Comparison of ENCODE assay signal across 8 cellular contexts in genomic region chr1:203795382-203796222, GRCh38. TPM values are rescaled to one million over a fixed set of nuclear protein-coding genes. Genes with fewer than 3 reads are reported as not detected.
DNase-seq lines count a peak whose midpoint lies in the region; ATAC-seq, FAIRE-seq and TF ChIP-seq lines count a peak whose summit lies in the region.

A gene with protein sequence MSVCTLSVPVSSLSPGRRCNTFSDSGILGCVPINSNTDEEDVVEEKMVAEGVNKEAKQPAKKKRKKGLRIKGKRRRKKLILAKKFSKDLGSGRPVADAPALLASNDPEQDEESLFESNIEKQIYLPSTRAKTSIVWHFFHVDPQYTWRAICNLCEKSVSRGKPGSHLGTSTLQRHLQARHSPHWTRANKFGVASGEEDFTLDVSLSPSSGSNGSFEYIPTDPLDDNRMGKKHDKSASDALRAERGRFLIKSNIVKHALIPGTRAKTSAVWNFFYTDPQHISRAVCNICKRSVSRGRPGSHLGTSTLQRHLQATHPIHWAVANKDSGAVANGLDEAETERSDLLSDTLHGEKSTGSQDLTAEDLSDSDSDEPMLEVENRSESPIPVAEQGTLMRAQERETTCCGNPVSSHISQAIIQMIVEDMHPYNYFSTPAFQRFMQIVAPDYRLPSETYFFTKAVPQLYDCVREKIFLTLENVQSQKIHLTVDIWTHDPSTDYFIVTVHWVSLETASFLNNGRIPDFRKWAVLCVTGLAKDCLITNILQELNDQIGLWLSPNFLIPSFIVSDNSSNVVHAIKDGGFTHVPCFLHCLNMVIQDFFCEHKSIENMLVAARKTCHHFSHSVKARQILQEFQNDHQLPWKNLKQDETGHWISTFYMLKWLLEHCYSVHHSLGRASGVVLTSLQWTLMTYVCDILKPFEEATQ (N-terminal part only) (plus strand): TSS chr1:203795623. CDS start chr1:203797523, 1,900 bp downstream.
Gene ZC3H11A (plus strand): TSS chr1:203795623. CDS start chr1:203817071, 21,448 bp downstream.

- H3K36me3 ChIP-seq in OCI-LY7 (ENCODE audit: insufficient read depth, low read length): peaks cover 44% of the 10 kb centered on the region
- H3K36me3 ChIP-seq in endothelial cell of umbilical vein (ENCODE audit: control insufficient read depth in 2 of 2, extremely low read depth in 1 of 2, insufficient read depth in 2 of 2, low read length in 2 of 2): peaks cover 12 to 17% of the 10 kb centered on the region in 2 experiments

- H3K27ac ChIP-seq in OCI-LY7 (ENCODE audit: low read depth, low read length, poor library complexity, severe bottlenecking): peak within 1 kb of the TSS; percentile 70
- peak within 1 kb of the TSS; percentile 92 for H3K27ac ChIP-seq in endothelial cell of umbilical vein (ENCODE audit: insufficient read depth, low read depth, low read length)

- no peaks in the 10 kb centered on the region for H3K9me2 ChIP-seq in OCI-LY7 (ENCODE audit: insufficient read depth, low read length)

- peak within 1 kb of the TSS; percentile 99 for H2AFZ ChIP-seq in OCI-LY7 (ENCODE audit: low read length)
- peak within 1 kb of the TSS; percentile 50 for H2AFZ ChIP-seq in endothelial cell of umbilical vein (ENCODE audit: low read depth, low read length)

- H3K79me2 ChIP-seq in OCI-LY7 (ENCODE audit: insufficient read depth, low read depth, low read length) (peaks cover 47% of the 10 kb centered on the region), endothelial cell of umbilical vein (ENCODE audit: control insufficient read depth, insufficient read depth, low read length) (peaks cover 47% of the 10 kb centered on the region)

- dilution Hi-C loops in endothelial cell of umbilical vein (cut with MboI; ENCODE audit: extremely low pct_ligation_motif_present, low sequenced_read_pairs): no loop called here

- peak; percentile 55 for TF ChIP-seq POLR2A in endothelial cell of umbilical vein (IDR thresholded peaks at IDR 0.05; ENCODE audit: low read depth, low read length)

- peak within 1 kb of the TSS; percentile 90 for H3K4me3 ChIP-seq in OCI-LY7 (ENCODE audit: low read depth, low read length, poor library complexity, severe bottlenecking)
- peak within 1 kb of the TSS; percentile 79 to 100 (median 98) for H3K4me3 ChIP-seq in endothelial cell of umbilical vein (replicated peaks in 1 of 3; ENCODE audit: insufficient read depth in 1 of 3, low read depth in 1 of 3, low read length in 3 of 3)

- peak; percentile 91 for FAIRE-seq in endothelial cell of umbilical vein (lab: Jason Lieb, UNC)

- H3K4me2 ChIP-seq in OCI-LY7 (ENCODE audit: low read length): peak within 1 kb of the TSS; percentile 84
- peak within 1 kb of the TSS; percentile 100 for H3K4me2 ChIP-seq in endothelial cell of umbilical vein (ENCODE audit: insufficient read depth, low read length)

- BruUV-seq in OCI-LY7 (replicated peaks; lab: Mats Ljungman, UMichigan) (no TSS peak), endothelial cell of umbilical vein (replicated peaks; lab: Mats Ljungman, UMichigan) (no TSS peak)

- peak within 1 kb of the TSS; percentile 98 for H3K9ac ChIP-seq in endothelial cell of umbilical vein (replicated peaks; ENCODE audit: extremely low read depth, insufficient read depth, low read length)

- no peaks in the 10 kb centered on the region for H3K9me1 ChIP-seq in endothelial cell of umbilical vein (replicated peaks; ENCODE audit: control insufficient read depth, extremely low read depth, insufficient read depth, low read length)

- POLR2A ChIA-PET in OCI-LY7 (lab: Charles Lee): interaction anchor here (0.9 to 1.0 kb wide), 2 partner anchors 31 to 611 kb away, joined by 3 to 4 read pairs; partner anchors contain the start of gene LAX1
- POLR2A ChIA-PET in endothelial cell of umbilical vein (lab: Charles Lee): interaction anchor here (0.7 kb wide), 1 partner anchor 86 kb away, joined by 3 read pairs; no protein-coding TSS in a partner anchor

- TF ChIP-seq CTCF in OCI-LY7 (conservative IDR thresholded peaks at IDR 0.05; ENCODE audit: low read length) (no peak), endothelial cell of umbilical vein (IDR thresholded peaks at IDR 0.05; ENCODE audit: extremely low read depth in 1 of 2, insufficient read depth in 1 of 2, low read depth in 1 of 2, low read length in 2 of 2) (no peak)

- H4K20me1 ChIP-seq in OCI-LY7 (ENCODE audit: insufficient read depth, low read length): peaks cover 29% of the 10 kb centered on the region
- H4K20me1 ChIP-seq in endothelial cell of umbilical vein (replicated peaks; ENCODE audit: control insufficient read depth, extremely low read depth, insufficient read depth, low read length): peaks cover 21% of the 10 kb centered on the region

- intact Hi-C loops in OCI-LY7 (cut with micrococcal nuclease; ENCODE audit: unreplicated experiment) (loop anchor here (1.0 kb wide), 1 partner anchor 23 kb away; no protein-coding TSS in a partner anchor), endothelial cell of umbilical vein (cut with micrococcal nuclease) (loop anchor here (1.0 to 5.0 kb wide), 2 partner anchors 168 to 283 kb away; partner anchors contain the start of gene ATP2B4)

- H3K4me1 ChIP-seq in OCI-LY7 (ENCODE audit: insufficient read depth, low read length, poor library complexity, severe bottlenecking) (peaks cover 51% of the 10 kb centered on the region), endothelial cell of umbilical vein (ENCODE audit: control insufficient read depth, extremely low read depth, insufficient read depth, low read length) (peaks cover 23% of the 10 kb centered on the region)

- no peaks in the 10 kb centered on the region for H3K27me3 ChIP-seq in endothelial cell of umbilical vein (ENCODE audit: control insufficient read depth in 2 of 2, insufficient read depth in 2 of 2, low read length in 2 of 2)

- CTCF ChIA-PET in OCI-LY7 (lab: Charles Lee; ENCODE audit: unreplicated experiment) (no interaction called here), endothelial cell of umbilical vein (lab: Charles Lee) (no interaction called here)

- peak; percentile 93 for ATAC-seq in GM21526 (IDR thresholded peaks at IDR 0.05; ENCODE audit: low FRiP score, unreplicated experiment)

- H3K9me3 ChIP-seq in OCI-LY7 (ENCODE audit: low read length): no peaks in the 10 kb centered on the region
- H3K9me3 ChIP-seq in endothelial cell of umbilical vein (replicated peaks; ENCODE audit: control insufficient read depth, insufficient read depth, low read length): no peaks in the 10 kb centered on the region

- DNase-seq in D341Med (ENCODE audit: low spot score) (peak; percentile 96), HuH-7.5 (ENCODE audit: low spot score) (peak; percentile 88), OCI-LY7 (ENCODE audit: low spot score) (peak; percentile 99), activated T-cell treated with anti-CD3 and anti-CD28 coated beads for 1 hour (ENCODE audit: low read depth) (peak; percentile 95), endothelial cell of umbilical vein (ENCODE audit: low read depth, low spot score) (peak; percentile 98), middle frontal gyrus (ENCODE audit: extremely low spot score, low spot score) (peak; percentile 100)
- DNase-seq in stimulated activated CD8-positive, alpha-beta memory T cell treated with anti-CD3 and anti-CD28 coated beads, Interleukin-2, amount 100 ng/mL, for 48 hours (ENCODE audit: low read depth in 2 of 2): peak; percentile 97

TF ChIP-seq in endothelial cell of umbilical vein, 7 proteins besides CTCF, POLR2A, EP300 and RAD21:
- TF ChIP-seq MAX (IDR thresholded peaks at IDR 0.05; ENCODE audit: insufficient read depth, insufficient read length): peak; percentile 95
- no peak for TF ChIP-seq FOS (IDR thresholded peaks at IDR 0.05; ENCODE audit: borderline replicate concordance, insufficient read depth, low read length)
- no peak for TF ChIP-seq MYC (IDR thresholded peaks at IDR 0.05; ENCODE audit: low read depth, low read length)
- peak; percentile 58 for TF ChIP-seq POLR2AphosphoS5 (IDR thresholded peaks at IDR 0.05; ENCODE audit: insufficient read depth, low read depth, low read length)

RNA-seq across cellular contexts. Expression of the first gene that starts in this region (rescaled TPM):
- 9.1 and 12.2 TPM in 2 replicates for total RNA-seq in OCI-LY7 (2014; rRNA removed; shearing (Covaris generic))
- total RNA-seq in OCI-LY7 (2022) (32.1 and 35.8 TPM in 2 replicates), endothelial cell of umbilical vein (36.7 and 38.9 TPM in 2 replicates)
- 5.2 and 6.4 TPM in 2 replicates for polyA plus RNA-seq in endothelial cell of umbilical vein
- 4.9 and 5.5 TPM in 2 replicates for polyA plus RNA-seq in endothelial cell of umbilical vein (2011; cell fraction: cytosol; rRNA removed)
- 26.1 and 29.9 TPM in 2 replicates for polyA plus RNA-seq in endothelial cell of umbilical vein (2011; cell fraction: nucleus; rRNA removed)
- 7.6 and 10.9 TPM in 2 replicates for polyA plus RNA-seq in endothelial cell of umbilical vein (2012)
- polyA minus RNA-seq in endothelial cell of umbilical vein: 50.5 and 50.9 TPM in 2 replicates
- polyA minus RNA-seq in endothelial cell of umbilical vein (2011; cell fraction: cytosol; rRNA and poly(A)+ RNA removed): 15.3 TPM
- 57.6 and 84.5 TPM in 2 replicates for polyA minus RNA-seq in endothelial cell of umbilical vein (2011; cell fraction: nucleus; rRNA and poly(A)+ RNA removed)

RNA-seq across cellular contexts. Expression of gene ZC3H11A, which starts in this region (rescaled TPM):
- total RNA-seq in OCI-LY7 (2014; rRNA removed; shearing (Covaris generic)): 143 and 150 TPM in 2 replicates
- total RNA-seq in OCI-LY7 (2022): 113 and 126 TPM in 2 replicates
- 66.6 and 72.6 TPM in 2 replicates for total RNA-seq in endothelial cell of umbilical vein
- 30.2 and 36.8 TPM in 2 replicates for polyA plus RNA-seq in endothelial cell of umbilical vein
- polyA plus RNA-seq in endothelial cell of umbilical vein (2011; cell fraction: cytosol; rRNA removed): 57.9 and 59.4 TPM in 2 replicates
- polyA plus RNA-seq in endothelial cell of umbilical vein (2011; cell fraction: nucleus; rRNA removed): 123 and 154 TPM in 2 replicates
- polyA plus RNA-seq in endothelial cell of umbilical vein (2012): 44.1 and 49.9 TPM in 2 replicates
- 59.0 and 68.1 TPM in 2 replicates for polyA minus RNA-seq in endothelial cell of umbilical vein
- polyA minus RNA-seq in endothelial cell of umbilical vein (2011; cell fraction: cytosol; rRNA and poly(A)+ RNA removed): 66.4 TPM
- polyA minus RNA-seq in endothelial cell of umbilical vein (2011; cell fraction: nucleus; rRNA and poly(A)+ RNA removed): 82.9 and 92.1 TPM in 2 replicates

Comparison
In these comparisons a context has a peak if more than half of its experiments do, and no peak if none do; other contexts are left out.
1. Peak in every context shown above with its lines: DNase-seq, ATAC-seq, H3K4me3 ChIP-seq and H3K27ac ChIP-seq.